ENCODE assay signal across 23 cellular contexts in genomic region chr15:39144051-39144450, GRCh38.
"Had no signal": no experiment of that assay in that cellular context is flagged by ENCODE, and none has a peak within 500 bp of the region (broad histone marks: within the 10 kb centered on the region; RNA-seq: fewer than 3 reads in every experiment).

No MANE protein-coding gene starts in this region.

- H3K4me3 Mint-ChIP-seq: activated B cell treated with CpG ODN at 0.5 μM for 24 hours; dendritic cell treated with granulocyte-macrophage colony-stimulating factor and Interleukin-4, amounts not matched to agents 40 ng/mL and 50 ng/mL, for 4 days; naive thymus-derived CD8-positive, alpha-beta T cell; stimulated activated memory B cell treated with anti-CD40 and anti-IgM and Interleukin-4, amounts not matched to agents 10 μg/mL and 1 μg/mL and 100 μg/mL, for 72 hours had no signal

- H3K36me3 Mint-ChIP-seq: naive thymus-derived CD8-positive, alpha-beta T cell; stimulated activated memory B cell treated with anti-CD40 and anti-IgM and Interleukin-4, amounts not matched to agents 10 μg/mL and 1 μg/mL and 100 μg/mL, for 72 hours had no signal

- H3K36me3 ChIP-seq: esophagus muscularis mucosa, heart right ventricle, left lung, neutrophil, sigmoid colon, SJSA1, spleen, transverse colon, uterus had no signal

- H3K27me3 Mint-ChIP-seq: activated B cell treated with CpG ODN at 0.5 μM for 24 hours; stimulated activated memory B cell treated with anti-CD40 and anti-IgM and Interleukin-4, amounts not matched to agents 10 μg/mL and 1 μg/mL and 100 μg/mL, for 72 hours had no signal

- H3K9me3 Mint-ChIP-seq: activated B cell treated with CpG ODN at 0.5 μM for 24 hours; dendritic cell treated with granulocyte-macrophage colony-stimulating factor and Interleukin-4, amounts not matched to agents 40 ng/mL and 50 ng/mL, for 4 days; naive thymus-derived CD8-positive, alpha-beta T cell; stimulated activated memory B cell treated with anti-CD40 and anti-IgM and Interleukin-4, amounts not matched to agents 10 μg/mL and 1 μg/mL and 100 μg/mL, for 72 hours had no signal

- H2AFZ ChIP-seq: parathyroid adenoma had no signal

- H3K9me3 ChIP-seq: esophagus muscularis mucosa, heart right ventricle, left lung, mucosa of descending colon, neutrophil, sigmoid colon, SJSA1, spleen, transverse colon, uterus had no signal

- H3K27ac Mint-ChIP-seq: activated B cell treated with CpG ODN at 0.5 μM for 24 hours; dendritic cell treated with granulocyte-macrophage colony-stimulating factor and Interleukin-4, amounts not matched to agents 40 ng/mL and 50 ng/mL, for 4 days; naive thymus-derived CD8-positive, alpha-beta T cell; stimulated activated memory B cell treated with anti-CD40 and anti-IgM and Interleukin-4, amounts not matched to agents 10 μg/mL and 1 μg/mL and 100 μg/mL, for 72 hours had no signal

- H3K27me3 ChIP-seq: esophagus muscularis mucosa, heart right ventricle, left lung, sigmoid colon, SJSA1, spleen, transverse colon, uterus had no signal

- ATAC-seq: heart right ventricle; left lung; mucosa of descending colon; naive thymus-derived CD8-positive, alpha-beta T cell; stimulated activated memory B cell treated with anti-CD40 and anti-IgM and Interleukin-4, amounts not matched to agents 10 μg/mL and 1 μg/mL and 100 μg/mL, for 72 hours had no signal

- H3K4me1 Mint-ChIP-seq: activated B cell treated with CpG ODN at 0.5 μM for 24 hours; naive thymus-derived CD8-positive, alpha-beta T cell; stimulated activated memory B cell treated with anti-CD40 and anti-IgM and Interleukin-4, amounts not matched to agents 10 μg/mL and 1 μg/mL and 100 μg/mL, for 72 hours had no signal

- H3K27ac ChIP-seq: heart right ventricle, neutrophil, parathyroid adenoma, SJSA1, spleen, transverse colon had no signal

- H3K4me3 ChIP-seq: esophagus muscularis mucosa, heart right ventricle, left lung, mucosa of descending colon, sigmoid colon, SJSA1, spleen, transverse colon, uterus had no signal

- H3K9ac ChIP-seq: parathyroid adenoma had no signal

- H3K79me2 ChIP-seq: parathyroid adenoma had no signal

- DNase-seq: activated B cell treated with CpG ODN at 0.5 μM for 24 hours; activated CD4-positive, alpha-beta T cell treated with anti-CD3 and anti-CD28 coated beads for 48 hours; activated effector memory CD4-positive, alpha-beta T cell treated with Interleukin-2 at 50 U/mL for 16 hours; activated naive CD4-positive, alpha-beta T cell treated with anti-CD3 and anti-CD28 coated beads, Interleukin-2, amount 50 U/mL, for 16 hours; amniotic stem cell; effector memory CD4-positive, alpha-beta T cell; heart right ventricle; left lung; mucosa of descending colon; naive thymus-derived CD8-positive, alpha-beta T cell; sigmoid colon; spleen; stimulated activated CD4-positive, alpha-beta T cell treated with anti-CD3 and anti-CD28 coated beads, Interleukin-4, amount 100 ng/mL, for 4 hours; SW 1271; T-helper 9 cell; transverse colon; uterus had no signal

- H3K4me1 ChIP-seq: left lung, parathyroid adenoma, spleen, transverse colon, uterus had no signal
